ENCODE assay signal across 13 cellular contexts in genomic region chr6:112298816-112299281, GRCh38. TPM values are rescaled to one million over a fixed set of nuclear protein-coding genes. Genes with fewer than 3 reads are reported as not detected.
A peak's percentile ranks its signal among the peaks of the same experiment; 100 is the strongest.
DNase-seq lines count a peak whose midpoint lies in the region; ATAC-seq and TF ChIP-seq lines count a peak whose summit lies in the region.
"Had no signal": no experiment of that assay in that cellular context is flagged by ENCODE, and none has a peak within 500 bp of the region (broad histone marks: within the 10 kb centered on the region; RNA-seq: fewer than 3 reads in every experiment).

No MANE protein-coding gene starts in this region.

- TF ChIP-seq POLR2A in vagina (IDR thresholded peaks at IDR 0.05), result no peak

- no peak overlapping the region for H3K4me3 ChIP-seq in colonic mucosa
- H3K4me3 ChIP-seq in vagina, result no peak overlapping the region

- no peaks in the 10 kb centered on the region for H3K27me3 ChIP-seq in colonic mucosa
- no peaks in the 10 kb centered on the region for H3K27me3 ChIP-seq in vagina

- H3K9ac ChIP-seq in colonic mucosa (ENCODE audit: low read depth in 2 of 2, low read length in 2 of 2), result no peak overlapping the region

- H3K27ac ChIP-seq in colonic mucosa (peak overlapping the region; percentile 12), vagina (peak overlapping the region; percentile 65)
- H3K27ac ChIP-seq: 22Rv1 had no signal

- no peaks in the 10 kb centered on the region for H3K36me3 Mint-ChIP-seq in mesothelial cell of epicardium

- TF ChIP-seq CTCF in colonic mucosa (IDR thresholded peaks at IDR 0.05), result no peak
- no peak for TF ChIP-seq CTCF in mesothelial cell of epicardium (IDR thresholded peaks at IDR 0.05; ENCODE audit: unreplicated experiment)
- TF ChIP-seq CTCF in vagina (IDR thresholded peaks at IDR 0.05), result no peak

- peak; percentile 11 for DNase-seq in DMS53 (lab: John Stamatoyannopoulos, UW)
- DNase-seq in DMS53 treated with DMSO at 0.1 percent for 48 hours (lab: John Stamatoyannopoulos, UW; ENCODE audit: unreplicated experiment), result no peak
- DNase-seq in colonic mucosa, result no peak
- DNase-seq in mesothelial cell of epicardium (ENCODE audit: low spot score in 2 of 2, unreplicated experiment in 2 of 2), result no peak
- no peak for DNase-seq in vagina (ENCODE audit: extremely low spot score in 2 of 2)
- no peak for DNase-seq in NCI-H526 treated with DMSO at 0.1 percent for 48 hours (lab: John Stamatoyannopoulos, UW)
- DNase-seq in central memory CD4-positive, alpha-beta T cell, result no peak
- DNase-seq: effector CD4-positive, alpha-beta T cell; midbrain had no signal

- H3K27me3 Mint-ChIP-seq in mesothelial cell of epicardium (ENCODE audit: low read depth), result no peaks in the 10 kb centered on the region

- H3K36me3 ChIP-seq in colonic mucosa, result no peaks in the 10 kb centered on the region
- H3K36me3 ChIP-seq in vagina, result no peaks in the 10 kb centered on the region

- H3K9me3 ChIP-seq in colonic mucosa, result no peaks in the 10 kb centered on the region
- no peaks in the 10 kb centered on the region for H3K9me3 ChIP-seq in vagina

- no peak for ATAC-seq in HG03135 (IDR thresholded peaks at IDR 0.05; ENCODE audit: unreplicated experiment)

- no peaks in the 10 kb centered on the region for H3K4me1 ChIP-seq in colonic mucosa
- H3K4me1 ChIP-seq in vagina, result peaks cover 5% of the 10 kb centered on the region

- intact Hi-C loops in colonic mucosa (cut with DNase I), result no loop called here
- intact Hi-C loops in vagina (cut with DNase I), result no loop called here

- peak overlapping the region; percentile 8 for H3K27ac Mint-ChIP-seq in mesothelial cell of epicardium

- H3K4me1 Mint-ChIP-seq in mesothelial cell of epicardium, result peaks cover 10% of the 10 kb centered on the region

- H3K9me3 Mint-ChIP-seq in mesothelial cell of epicardium, result no peaks in the 10 kb centered on the region

- no peak overlapping the region for H3K4me3 Mint-ChIP-seq in mesothelial cell of epicardium

RNA-seq across cellular contexts. Expression of gene LAMA4, which starts 44.5 kb away (rescaled TPM):
- total RNA-seq in colonic mucosa (10 to 100 TPM; 15.8 to 35.1 TPM), mesothelial cell of epicardium (41.5 to 49.4 TPM (median 46.4 TPM) in 3 replicates), vagina (56.5 TPM)
- total RNA-seq: activated CD8-positive, alpha-beta memory T cell treated with anti-CD3 and anti-CD28 coated beads for 36 hours had no signal

RNA-seq across cellular contexts. Expression of gene RFPL4B, which starts 48.3 kb away (rescaled TPM):
- total RNA-seq in colonic mucosa, result not detected
- not detected in 3 replicates for total RNA-seq in mesothelial cell of epicardium
- not detected for total RNA-seq in vagina
- total RNA-seq: activated CD8-positive, alpha-beta memory T cell treated with anti-CD3 and anti-CD28 coated beads for 36 hours; H1 had no signal
